ENCODE assay signal across 8 cellular contexts in the genomic region with DNA sequence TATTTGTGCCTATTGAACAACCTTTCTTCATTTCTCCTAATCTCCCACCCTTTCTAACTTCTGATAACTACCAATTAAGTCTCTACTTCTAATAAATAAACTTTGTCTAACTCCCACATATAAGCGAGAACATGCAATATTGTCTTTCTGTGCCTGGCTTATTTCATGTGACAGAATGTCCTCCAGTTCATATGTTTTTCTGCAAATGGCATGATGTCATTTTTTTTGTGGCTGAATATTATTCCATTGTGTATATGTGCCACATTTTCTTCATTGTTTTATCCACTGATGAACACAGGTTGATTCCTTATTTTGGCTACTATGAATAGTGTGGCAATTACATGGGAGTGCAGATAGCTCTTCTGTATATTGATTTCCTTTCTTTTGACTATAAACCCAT.
"Had no signal": no experiment of that assay in that cellular context is flagged by ENCODE, and none has a peak within 500 bp of the region (broad histone marks: within the 10 kb centered on the region; RNA-seq: fewer than 3 reads in every experiment).

No MANE protein-coding gene starts in this region.

- DNase-seq: GDM1, GF-D8 had no signal

- H3K4me3 ChIP-seq: GM12878 had no signal

- ATAC-seq: GM12878 had no signal

- FAIRE-seq: G401.6, GM12878, GM12891, GM12892, GM18507, GM19239 had no signal
